In genomic region chr7:88111842-88112385, GRCh38 we compare ENCODE assay signal across 16 cellular contexts.
DNase-seq lines count a peak whose midpoint lies in the region; ATAC-seq and TF ChIP-seq lines count a peak whose summit lies in the region.
"Had no signal": no experiment of that assay in that cellular context is flagged by ENCODE, and none has a peak within 500 bp of the region (broad histone marks: within the 10 kb centered on the region; RNA-seq: fewer than 3 reads in every experiment).

No MANE protein-coding gene starts in this region.

- H3K9me3 ChIP-seq in left ventricle myocardium inferior (replicated peaks): no peaks in the 10 kb centered on the region
- H3K9me3 ChIP-seq: BLaER1 treated with 17β-estradiol and CSF1 and Interleukin-3, amounts not matched to agents 10 nM and 100 nM; HAP-1 had no signal

- peaks cover 9% of the 10 kb centered on the region for H3K4me1 Mint-ChIP-seq in nephron progenitor cell

- H3K4me1 ChIP-seq in left ventricle myocardium inferior: peaks cover 30% of the 10 kb centered on the region

- H3K27me3 ChIP-seq in left ventricle myocardium inferior (ENCODE audit: low read depth): no peaks in the 10 kb centered on the region
- H3K27me3 ChIP-seq: BLaER1 treated with 17β-estradiol and CSF1 and Interleukin-3, amounts not matched to agents 10 nM and 100 nM had no signal

- H3K36me3 ChIP-seq in left ventricle myocardium inferior: no peaks in the 10 kb centered on the region
- H3K36me3 ChIP-seq: BLaER1 treated with 17β-estradiol and CSF1 and Interleukin-3, amounts not matched to agents 10 nM and 100 nM; HAP-1 had no signal

- no peak overlapping the region for H3K4me3 ChIP-seq in left ventricle myocardium inferior
- H3K4me3 ChIP-seq: BLaER1 treated with 17β-estradiol and CSF1 and Interleukin-3, amounts not matched to agents 10 nM and 100 nM; HAP-1 had no signal

- H3K27ac ChIP-seq in left ventricle myocardium inferior (replicated peaks): no peak overlapping the region

- intact Hi-C loops in Right ventricle myocardium superior (cut with DNase I) (loop anchor here (10.0 kb wide), 1 partner anchor 317 kb away; no protein-coding TSS in a partner anchor), left ventricle myocardium inferior (cut with micrococcal nuclease) (loop anchor here (10.0 kb wide), 1 partner anchor 307 kb away; no protein-coding TSS in a partner anchor)

- H3K4me3 Mint-ChIP-seq in nephron progenitor cell: no peak overlapping the region
- H3K4me3 Mint-ChIP-seq: CD4-positive, alpha-beta T cell; HFFc6 had no signal

- no peak for TF ChIP-seq CTCF in left ventricle myocardium inferior (IDR thresholded peaks at IDR 0.05; ENCODE audit: borderline replicate concordance)
- TF ChIP-seq CTCF in nephron progenitor cell (IDR thresholded peaks at IDR 0.05): no peak

- peak overlapping the region; percentile 76 for H3K27ac Mint-ChIP-seq in nephron progenitor cell
- H3K27ac Mint-ChIP-seq: CD4-positive, alpha-beta T cell; HFFc6 had no signal

- DNase-seq in Right ventricle myocardium superior (no peak), left ventricle myocardium inferior (no peak), fibroblast of gingiva (ENCODE audit: low read depth) (peak; percentile 56), nephron progenitor cell (no peak), inferior parietal cortex (ENCODE audit: extremely low spot score) (no peak), HuH-7 (ENCODE audit: low spot score) (no peak)
- DNase-seq: CD4-positive, alpha-beta T cell; GOT3; KG1; NCI-H1092; NCI-H187; NCI-H510A had no signal

- peak; percentile 22 for ATAC-seq in Right ventricle myocardium superior (ENCODE audit: poor library complexity)
- ATAC-seq in GM18909 (IDR thresholded peaks at IDR 0.05; ENCODE audit: poor library complexity, unreplicated experiment): no peak

- peaks cover 2% of the 10 kb centered on the region for H3K27me3 Mint-ChIP-seq in nephron progenitor cell (ENCODE audit: low read depth, poor library complexity)
- H3K27me3 Mint-ChIP-seq: CD4-positive, alpha-beta T cell had no signal

- peaks cover 8% of the 10 kb centered on the region for H3K36me3 Mint-ChIP-seq in nephron progenitor cell (ENCODE audit: low read depth)

- peaks cover 3% of the 10 kb centered on the region for H3K9me3 Mint-ChIP-seq in nephron progenitor cell
- H3K9me3 Mint-ChIP-seq: CD4-positive, alpha-beta T cell; HFFc6 had no signal
